9 cellular contexts compared by ENCODE assay signal in the genomic region with DNA sequence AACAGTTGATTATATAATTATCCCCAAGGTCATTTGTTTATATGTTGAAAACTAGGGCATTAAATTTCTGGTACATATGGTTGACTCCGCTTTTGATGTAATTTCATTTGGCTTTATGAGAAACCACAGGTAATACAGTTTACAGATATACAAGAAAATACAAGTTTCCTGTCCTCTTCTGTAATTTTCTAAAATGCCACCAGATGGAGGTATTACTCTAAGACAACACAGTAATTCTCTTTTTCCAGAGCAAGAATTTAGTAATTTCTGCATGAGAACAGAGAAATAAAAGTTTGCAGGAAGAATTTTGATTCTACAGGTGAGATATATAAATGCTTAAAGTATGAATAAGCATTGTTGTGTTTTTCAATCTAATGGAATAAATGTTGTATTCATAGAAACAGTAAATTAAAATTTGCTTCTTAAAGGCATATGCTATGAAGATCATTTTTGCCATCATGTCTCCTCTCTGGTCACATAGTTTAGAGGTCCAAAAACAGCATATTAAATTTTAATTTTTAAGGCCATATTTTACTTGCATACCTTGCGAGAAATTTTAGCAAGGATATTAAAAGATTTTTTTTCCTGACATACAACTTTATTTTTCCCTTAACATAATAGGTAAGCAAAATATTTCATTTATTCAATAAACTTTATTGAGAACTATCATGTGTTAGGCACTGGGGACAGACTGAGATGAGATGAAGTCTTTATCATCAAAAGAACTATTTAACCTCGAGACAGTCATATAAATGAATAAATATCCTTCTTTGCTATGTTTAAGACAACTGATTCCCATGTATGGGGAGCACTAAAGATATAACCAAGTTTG. TPM values are rescaled to one million over a fixed set of nuclear protein-coding genes. Genes with fewer than 3 reads are reported as not detected.
DNase-seq lines count a peak whose midpoint lies in the region; ATAC-seq and TF ChIP-seq lines count a peak whose summit lies in the region.
"Had no signal": no experiment of that assay in that cellular context is flagged by ENCODE, and none has a peak within 500 bp of the region (broad histone marks: within the 10 kb centered on the region; RNA-seq: fewer than 3 reads in every experiment).

No MANE protein-coding gene starts in this region.

- H3K4me3 Mint-ChIP-seq in activated CD4-positive, alpha-beta T cell treated with anti-CD3 and anti-CD28 coated beads for 36 hours = no peak overlapping the region
- H3K4me3 Mint-ChIP-seq in chondrocyte (ENCODE audit: unreplicated experiment) (no peak overlapping the region), mesothelial cell of epicardium (no peak overlapping the region)
- H3K4me3 Mint-ChIP-seq: stimulated activated naive CD8-positive, alpha-beta T cell treated with anti-CD3 and anti-CD28 coated beads, Interleukin-15, Interleukin-2, amounts not matched to agents 100 ng/mL and 50 ng/mL, for 24 hours had no signal

- H3K9me2 ChIP-seq in HCT116 (ENCODE audit: insufficient read depth) = no peaks in the 10 kb centered on the region

- H3K36me3 Mint-ChIP-seq in activated CD4-positive, alpha-beta T cell treated with anti-CD3 and anti-CD28 coated beads for 36 hours (ENCODE audit: low read depth) = peaks cover 35% of the 10 kb centered on the region
- H3K36me3 Mint-ChIP-seq in chondrocyte (ENCODE audit: low read depth) (peaks cover 4% of the 10 kb centered on the region), mesothelial cell of epicardium (peaks cover 7% of the 10 kb centered on the region)

- H3K27me3 Mint-ChIP-seq in activated CD4-positive, alpha-beta T cell treated with anti-CD3 and anti-CD28 coated beads for 36 hours = no peaks in the 10 kb centered on the region
- H3K27me3 Mint-ChIP-seq in chondrocyte (ENCODE audit: low read depth) (no peaks in the 10 kb centered on the region), mesothelial cell of epicardium (ENCODE audit: low read depth) (no peaks in the 10 kb centered on the region)
- H3K27me3 Mint-ChIP-seq: stimulated activated naive CD8-positive, alpha-beta T cell treated with anti-CD3 and anti-CD28 coated beads, Interleukin-15, Interleukin-2, amounts not matched to agents 100 ng/mL and 50 ng/mL, for 24 hours had no signal

- no peak for DNase-seq in activated CD4-positive, alpha-beta T cell treated with anti-CD3 and anti-CD28 coated beads for 36 hours
- DNase-seq in activated CD4-positive, alpha-beta T cell treated with anti-CD3 and anti-CD28 coated beads for 1 hour = no peak
- no peak for DNase-seq in HCT116 (ENCODE audit: low read depth, low spot score)
- peak; percentile 1 for DNase-seq in NCI-H526 treated with DMSO at 0.1 percent for 48 hours (lab: John Stamatoyannopoulos, UW)
- DNase-seq in chondrocyte (ENCODE audit: low spot score) = no peak
- no peak for DNase-seq in mesothelial cell of epicardium (ENCODE audit: low spot score in 2 of 2, unreplicated experiment in 2 of 2)
- no peak for DNase-seq in activated CD4-positive, CD25-positive, alpha-beta regulatory T cell (lab: John Stamatoyannopoulos, UW)

- no peaks in the 10 kb centered on the region for H3K27me3 ChIP-seq in HCT116 (ENCODE audit: insufficient read depth, low read length)

- RAD21 ChIA-PET in HCT116 (lab: Charles Lee; ENCODE audit: low non-redundant PET in 1 of 2, low total read pairs in 2 of 2, uncharacterized antibody in 2 of 2, unreplicated experiment in 2 of 2) = no interaction called here

- intact Hi-C loops in activated CD4-positive, alpha-beta T cell treated with anti-CD3 and anti-CD28 coated beads for 36 hours (cut with DNase I, micrococcal nuclease) = loop anchor here (1.0 to 2.0 kb wide), 5 partner anchors 21 to 154 kb away; partner anchors contain the start of gene CHD1 (in 1 of the 2)
- intact Hi-C loops in HCT116 (cut with micrococcal nuclease) = loop anchor here (1.0 kb wide), 2 partner anchors 126 to 154 kb away; no protein-coding TSS in a partner anchor

- no peak overlapping the region for H3K4me3 ChIP-seq in HCT116 (replicated peaks in 1 of 2; ENCODE audit: low read depth in 1 of 2, low read length in 2 of 2)

- H3K79me2 ChIP-seq in HCT116 (ENCODE audit: insufficient read depth, low read length) = peaks cover 96% of the 10 kb centered on the region

- H3K36me3 ChIP-seq in HCT116 (ENCODE audit: control insufficient read depth in 1 of 2, insufficient read depth in 2 of 2, low read length in 2 of 2) = peaks cover 26 to 39% of the 10 kb centered on the region in 2 experiments

- no peak overlapping the region for H3K27ac ChIP-seq in HCT116 (ENCODE audit: low read depth, low read length)

- no peaks in the 10 kb centered on the region for H3K4me1 ChIP-seq in HCT116 (ENCODE audit: control insufficient read depth in 1 of 2, insufficient read depth in 2 of 2, low read length in 2 of 2)

- H2AFZ ChIP-seq in HCT116 (ENCODE audit: low read depth, low read length, poor library complexity, severe bottlenecking) = no peak overlapping the region

- H4K20me1 ChIP-seq in HCT116 (ENCODE audit: insufficient read depth) = peaks cover 48% of the 10 kb centered on the region

- BruUV-seq in HCT116 (replicated peaks; lab: Mats Ljungman, UMichigan) = no TSS peak

- POLR2A ChIA-PET in activated CD4-positive, alpha-beta T cell treated with anti-CD3 and anti-CD28 coated beads for 36 hours (lab: Charles Lee) = no interaction called here
- POLR2A ChIA-PET in HCT116 (lab: Charles Lee) = no interaction called here

- TF ChIP-seq RAD21 in HCT116 (IDR thresholded peaks at IDR 0.05; ENCODE audit: low read depth) = peak; percentile 67

- CTCF ChIA-PET in activated CD4-positive, alpha-beta T cell treated with anti-CD3 and anti-CD28 coated beads for 36 hours (lab: Charles Lee) = interaction anchor here (0.8 to 5.7 kb wide), 13 partner anchors 8 to 158 kb away, joined by 3 to 49 read pairs (median 4); no protein-coding TSS in a partner anchor
- CTCF ChIA-PET in HCT116 (lab: Charles Lee) = interaction anchor here (1.9 kb wide), 1 partner anchor 155 kb away, joined by 10 read pairs; no protein-coding TSS in a partner anchor

- no peak for TF ChIP-seq POLR2A in HCT116 (IDR thresholded peaks at IDR 0.05; ENCODE audit: borderline replicate concordance, extremely low read depth, insufficient read depth, insufficient read length)

- no peak overlapping the region for H3K4me2 ChIP-seq in HCT116 (ENCODE audit: low read length)

- no peak overlapping the region for H3K9ac ChIP-seq in HCT116 (ENCODE audit: low read length)

- H3K27ac Mint-ChIP-seq in activated CD4-positive, alpha-beta T cell treated with anti-CD3 and anti-CD28 coated beads for 36 hours = peak overlapping the region; percentile 12
- no peak overlapping the region for H3K27ac Mint-ChIP-seq in chondrocyte (ENCODE audit: unreplicated experiment)
- H3K27ac Mint-ChIP-seq in mesothelial cell of epicardium = peak overlapping the region; percentile 60
- H3K27ac Mint-ChIP-seq: stimulated activated naive CD8-positive, alpha-beta T cell treated with anti-CD3 and anti-CD28 coated beads, Interleukin-15, Interleukin-2, amounts not matched to agents 100 ng/mL and 50 ng/mL, for 24 hours had no signal

- no peaks in the 10 kb centered on the region for H3K9me3 ChIP-seq in HCT116 (ENCODE audit: control insufficient read depth in 1 of 2, insufficient read depth in 1 of 2, low read depth in 1 of 2, low read length in 2 of 2)

- H3K4me1 Mint-ChIP-seq in activated CD4-positive, alpha-beta T cell treated with anti-CD3 and anti-CD28 coated beads for 36 hours = peaks cover 56% of the 10 kb centered on the region
- H3K4me1 Mint-ChIP-seq in chondrocyte (ENCODE audit: low read depth) = peaks cover 26% of the 10 kb centered on the region
- H3K4me1 Mint-ChIP-seq in mesothelial cell of epicardium = peaks cover 14% of the 10 kb centered on the region

- ATAC-seq in activated CD4-positive, alpha-beta T cell treated with anti-CD3 and anti-CD28 coated beads for 36 hours = no peak
- ATAC-seq in HCT116 (peak; percentile 55; the same call in 1 of the 2 replicates), GM19463 (IDR thresholded peaks at IDR 0.05; ENCODE audit: unreplicated experiment) (no peak)

- TF ChIP-seq CTCF in HCT116 (IDR thresholded peaks at IDR 0.05 in 2 of 3, conservative IDR thresholded peaks at IDR 0.05 in 1 of 3; ENCODE audit: borderline replicate concordance in 1 of 3, insufficient read depth in 1 of 3, low read depth in 2 of 3, low read length in 2 of 3) (peak; percentile 43 to 77 (median 54); a peak in 4 of 6 replicates), chondrocyte (IDR thresholded peaks at IDR 0.05) (peak; percentile 96), mesothelial cell of epicardium (IDR thresholded peaks at IDR 0.05; ENCODE audit: unreplicated experiment) (peak; percentile 79)

- no peaks in the 10 kb centered on the region for H3K9me3 Mint-ChIP-seq in activated CD4-positive, alpha-beta T cell treated with anti-CD3 and anti-CD28 coated beads for 36 hours (ENCODE audit: low read depth)
- H3K9me3 Mint-ChIP-seq in chondrocyte (ENCODE audit: low read depth) = no peaks in the 10 kb centered on the region
- no peaks in the 10 kb centered on the region for H3K9me3 Mint-ChIP-seq in mesothelial cell of epicardium
- H3K9me3 Mint-ChIP-seq: stimulated activated naive CD8-positive, alpha-beta T cell treated with anti-CD3 and anti-CD28 coated beads, Interleukin-15, Interleukin-2, amounts not matched to agents 100 ng/mL and 50 ng/mL, for 24 hours had no signal

TF ChIP-seq in HCT116, 20 proteins besides CTCF, POLR2A, EP300 and RAD21:
- no peak for TF ChIP-seq JUND (IDR thresholded peaks at IDR 0.05)
- TF ChIP-seq CEBPB (IDR thresholded peaks at IDR 0.05; ENCODE audit: low read depth) = peak; percentile 14; the same call in 1 of the 2 replicates

RNA-seq across cellular contexts. Expression of gene CHD1, which starts 22.7 kb away (rescaled TPM):
- 10 to 100 TPM; 50.8 to 75.5 TPM for total RNA-seq in activated CD4-positive, alpha-beta T cell treated with anti-CD3 and anti-CD28 coated beads for 36 hours
- total RNA-seq in HCT116 (2021; ENCODE audit: unreplicated experiment) (43.9 TPM), chondrocyte (24.5 to 27.0 TPM (median 24.6 TPM) in 3 replicates), mesothelial cell of epicardium (47.6 to 49.0 TPM (median 47.8 TPM) in 3 replicates)
- 11.0 and 19.5 TPM in 2 replicates for polyA plus RNA-seq in HCT116 (2012)
